In the genomic region with DNA sequence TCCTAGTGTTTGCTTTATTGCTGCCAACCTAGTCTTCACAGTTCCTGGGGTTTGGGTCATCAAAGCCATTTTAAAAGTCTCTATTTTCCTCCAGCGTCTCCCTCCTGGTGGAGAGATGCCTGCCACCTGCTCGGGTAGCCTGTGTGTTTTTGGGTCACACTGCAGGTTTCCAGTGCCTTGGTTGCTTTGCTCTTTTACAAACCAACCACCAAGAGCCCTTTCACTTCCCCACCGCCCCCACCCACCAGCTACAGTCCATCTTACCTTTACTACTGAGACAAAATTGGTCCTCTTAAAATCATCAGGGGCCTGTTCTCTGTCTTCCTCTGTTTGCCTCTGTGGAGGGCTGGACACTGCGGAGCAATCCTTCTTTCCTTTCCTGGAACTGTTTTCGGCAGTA, we compare ENCODE assay signal across 22 cellular contexts.
A peak's percentile ranks its signal among the peaks of the same experiment; 100 is the strongest.
DNase-seq lines count a peak whose midpoint lies in the region; ATAC-seq and TF ChIP-seq lines count a peak whose summit lies in the region.
"Had no signal": no experiment of that assay in that cellular context is flagged by ENCODE, and none has a peak within 500 bp of the region (broad histone marks: within the 10 kb centered on the region; RNA-seq: fewer than 3 reads in every experiment).

No MANE protein-coding gene starts in this region.

- no peak overlapping the region for H3K14ac ChIP-seq in mesenchymal stem cell (ENCODE audit: low read length in 2 of 2)

- H2BK15ac ChIP-seq in mesenchymal stem cell (ENCODE audit: low read depth, poor library complexity, severe bottlenecking): peak overlapping the region; percentile 57

- no peak overlapping the region for H2BK5ac ChIP-seq in mesenchymal stem cell (ENCODE audit: low read depth, low read length, poor library complexity, severe bottlenecking)

- H3K4me1 ChIP-seq in heart left ventricle: peaks cover 0 to 30% (median 16%) of the 10 kb centered on the region in 12 donors
- peaks cover 10% of the 10 kb centered on the region for H3K4me1 ChIP-seq in mesenchymal stem cell (ENCODE audit: control insufficient read depth, insufficient read depth, low read depth, low read length)
- no peaks in the 10 kb centered on the region for H3K4me1 ChIP-seq in uterus
- peaks cover 17% of the 10 kb centered on the region for H3K4me1 ChIP-seq in Karpas-422 (ENCODE audit: low read length)

- in situ Hi-C loops in GM13977 (cut with MboI; ENCODE audit: low pct_unique_long_range_greater_than_20kb, low sequenced_read_pairs, unreplicated experiment): no loop called here

- no peaks in the 10 kb centered on the region for H3K79me1 ChIP-seq in mesenchymal stem cell (replicated peaks; ENCODE audit: low read length, poor library complexity, severe bottlenecking)

- H3K23ac ChIP-seq in mesenchymal stem cell (ENCODE audit: low read length in 2 of 2): no peak overlapping the region

- H3K9me2 ChIP-seq in Karpas-422 (replicated peaks; ENCODE audit: insufficient read depth, low read length): no peaks in the 10 kb centered on the region

- TF ChIP-seq CTCF in heart left ventricle (IDR thresholded peaks at IDR 0.05): no peak
- TF ChIP-seq CTCF in GM13977 (IDR thresholded peaks at IDR 0.05; ENCODE audit: extremely low read depth, insufficient read depth, missing control alignments): no peak
- no peak for TF ChIP-seq CTCF in uterus (IDR thresholded peaks at IDR 0.05)

- no peak overlapping the region for H2AK5ac ChIP-seq in mesenchymal stem cell (ENCODE audit: low read length, severe bottlenecking)

- H3K18ac ChIP-seq in mesenchymal stem cell (ENCODE audit: low read depth in 1 of 2, low read length in 2 of 2): no peak overlapping the region

- H4K8ac ChIP-seq in mesenchymal stem cell (ENCODE audit: low read length): no peak overlapping the region

- H2AFZ ChIP-seq in mesenchymal stem cell (ENCODE audit: low read depth, low read length) (no peak overlapping the region), Karpas-422 (ENCODE audit: low read length) (no peak overlapping the region)

- TF ChIP-seq POLR2A in heart left ventricle (IDR thresholded peaks at IDR 0.05): no peak
- no peak for TF ChIP-seq POLR2A in uterus (IDR thresholded peaks at IDR 0.05)

- H3K4me2 ChIP-seq in mesenchymal stem cell (ENCODE audit: low read length, poor library complexity, severe bottlenecking) (no peak overlapping the region), Karpas-422 (ENCODE audit: low read depth, low read length, poor library complexity, severe bottlenecking) (no peak overlapping the region)

- H3K9me3 ChIP-seq in heart left ventricle (peaks cover 0 to 10% (median 0%) of the 10 kb centered on the region in 12 donors), mesenchymal stem cell (ENCODE audit: control insufficient read depth, low read length) (no peaks in the 10 kb centered on the region), uterus (no peaks in the 10 kb centered on the region), Karpas-422 (ENCODE audit: low read length) (no peaks in the 10 kb centered on the region)
- H3K9me3 ChIP-seq: MG63 had no signal

- no peaks in the 10 kb centered on the region for H4K20me1 ChIP-seq in Karpas-422 (ENCODE audit: insufficient read depth, low read depth, low read length)

- H3K27ac ChIP-seq in heart left ventricle (peak overlapping the region in 7 of 12 donors; percentile 18 to 89 (median 43)), mesenchymal stem cell (ENCODE audit: low read length, poor library complexity, severe bottlenecking) (no peak overlapping the region), uterus (no peak overlapping the region), Karpas-422 (ENCODE audit: low read length) (no peak overlapping the region)
- H3K27ac ChIP-seq: 22Rv1 had no signal

- no peak for DNase-seq in heart left ventricle
- no peak for DNase-seq in left cardiac atrium
- peak; percentile 29 for DNase-seq in GM13977 (ENCODE audit: low spot score)
- DNase-seq in mesenchymal stem cell: no peak
- DNase-seq in uterus: no peak
- no peak for DNase-seq in Karpas-422
- DNase-seq in GM19240 (ENCODE audit: insufficient read length, low spot score): no peak
- DNase-seq: ACHN; C1 segment of cervical spinal cord; CD8-positive, alpha-beta T cell; DMS153; GF-D8; MG63; NCI-H1417 treated with DMSO at 0.1 percent for 48 hours; NCI-H187; NCI-H446; NCI-H526 treated with DMSO at 0.1 percent for 48 hours; PC-3; SHP77; SW 1271 had no signal

- H3K9ac ChIP-seq in mesenchymal stem cell (ENCODE audit: low read length) (no peak overlapping the region), Karpas-422 (ENCODE audit: low read length) (no peak overlapping the region)

- H3K27me3 ChIP-seq in heart left ventricle: peaks cover 0 to 16% (median 0%) of the 10 kb centered on the region in 9 donors
- H3K27me3 ChIP-seq in mesenchymal stem cell (ENCODE audit: control insufficient read depth in 1 of 2, insufficient read depth in 1 of 2, low read length in 2 of 2): peaks cover 10 to 25% of the 10 kb centered on the region in 2 experiments
- peaks cover 0 to 4% of the 10 kb centered on the region in 2 donors for H3K27me3 ChIP-seq in uterus
- no peaks in the 10 kb centered on the region for H3K27me3 ChIP-seq in Karpas-422 (ENCODE audit: low read length)
- H3K27me3 ChIP-seq: MG63 had no signal

- no peak overlapping the region for H3K4ac ChIP-seq in mesenchymal stem cell (ENCODE audit: low read depth in 1 of 2, low read length in 2 of 2)

- H3K4me3 ChIP-seq in heart left ventricle: no peak overlapping the region
- no peak overlapping the region for H3K4me3 ChIP-seq in mesenchymal stem cell (ENCODE audit: insufficient read depth in 1 of 2, low read depth in 1 of 2, low read length in 2 of 2)
- no peak overlapping the region for H3K4me3 ChIP-seq in uterus
- H3K4me3 ChIP-seq in Karpas-422 (ENCODE audit: low read length): no peak overlapping the region
- H3K4me3 ChIP-seq: MG63 had no signal

- intact Hi-C loops in heart left ventricle (cut with DNase I) (loop anchor here in 5 of 10 donors (10.0 kb wide), 5 partner anchors 237 to 333 kb away; no protein-coding TSS in a partner anchor), left cardiac atrium (cut with DNase I) (no loop called here), uterus (cut with DNase I; ENCODE audit: low total_unique reads) (no loop called here)

- H4K91ac ChIP-seq in mesenchymal stem cell (ENCODE audit: low read length): no peak overlapping the region

- 80 to 88% (median 86%) methylated on average over 5 of the region's 5 CpGs for WGBS in heart left ventricle, 4 donors
- 97% methylated on average over 5 of the region's 5 CpGs for WGBS in mesenchymal stem cell

- no peaks in the 10 kb centered on the region for H3K79me2 ChIP-seq in Karpas-422 (ENCODE audit: low read length)

- no peak overlapping the region for H2BK120ac ChIP-seq in mesenchymal stem cell (ENCODE audit: low read depth, low read length)

- H3K36me3 ChIP-seq in heart left ventricle (no peaks in the 10 kb centered on the region), mesenchymal stem cell (ENCODE audit: control insufficient read depth in 1 of 2, insufficient read depth in 2 of 2, low read depth in 1 of 2, low read length in 2 of 2) (no peaks in the 10 kb centered on the region), uterus (no peaks in the 10 kb centered on the region), Karpas-422 (ENCODE audit: insufficient read depth, low read length) (no peaks in the 10 kb centered on the region)
- H3K36me3 ChIP-seq: MG63 had no signal

- no peak for ATAC-seq in heart left ventricle
- ATAC-seq in left cardiac atrium: no peak
- peak; percentile 54 for ATAC-seq in HG02852 (IDR thresholded peaks at IDR 0.05; ENCODE audit: unreplicated experiment)
- ATAC-seq: CD8-positive, alpha-beta T cell; PC-3 had no signal

- no peak overlapping the region for H2BK12ac ChIP-seq in mesenchymal stem cell (ENCODE audit: low read length in 2 of 2)

Comparison
In these comparisons a context has a peak if more than half of its experiments do, and no peak if none do; other contexts are left out.
1. H3K27ac ChIP-seq: peak in heart left ventricle (7 of 12); none in mesenchymal stem cell (single experiment), uterus (0 of 2) and Karpas-422 (single experiment).